ENCODE assay signal across 14 cellular contexts in genomic region chr4:80036306-80036705, GRCh38. TPM values are rescaled to one million over a fixed set of nuclear protein-coding genes. Genes with fewer than 3 reads are reported as not detected.
DNase-seq lines count a peak whose midpoint lies in the region; ATAC-seq, FAIRE-seq and TF ChIP-seq lines count a peak whose summit lies in the region.
"Had no signal": no experiment of that assay in that cellular context is flagged by ENCODE, and none has a peak within 500 bp of the region (broad histone marks: within the 10 kb centered on the region; RNA-seq: fewer than 3 reads in every experiment).

No MANE protein-coding gene starts in this region.

- H3K27me3 ChIP-seq in astrocyte (ENCODE audit: insufficient read depth, low read length) (no peaks in the 10 kb centered on the region), stomach (no peaks in the 10 kb centered on the region)

- H3K9me3 ChIP-seq in astrocyte (ENCODE audit: insufficient read depth, low read depth, low read length) (no peaks in the 10 kb centered on the region), stomach (no peaks in the 10 kb centered on the region)

- no peak for DNase-seq in T-helper 1 cell
- DNase-seq in astrocyte (ENCODE audit: low read depth) = no peak
- no peak for DNase-seq in memory B cell (ENCODE audit: low spot score in 2 of 2)
- DNase-seq in stomach = no peak
- no peak for DNase-seq in GM19240 (ENCODE audit: insufficient read length, low spot score)
- no peak for DNase-seq in stimulated activated naive B cell treated with anti-CD40 and anti-IgM and Interleukin-4, amounts not matched to agents 10 μg/mL and 1 μg/mL and 100 μg/mL, for 72 hours
- no peak for DNase-seq in epidermal melanocyte (ENCODE audit: insufficient read length, low spot score)
- DNase-seq: 8988T; activated CD4-positive, alpha-beta T cell treated with anti-CD3 and anti-CD28 coated beads for 36 hours; NK-92 treated with Interleukin-12 subunit alpha and Interleukin-12 subunit beta, amount 100 ng/mL, for 24 hours had no signal

- H3K36me3 ChIP-seq in astrocyte (ENCODE audit: insufficient read depth, low read length) (peaks cover 44% of the 10 kb centered on the region), stomach (peaks cover 0 to 19% (median 8%) of the 10 kb centered on the region in 4 donors)

- no peak for TF ChIP-seq POLR2A in stomach (IDR thresholded peaks at IDR 0.05)

- peak overlapping the region; percentile 49 for H3K27ac Mint-ChIP-seq in T-helper 1 cell treated with Interleukin-12 subunit alpha and Interleukin-12 subunit beta and Interleukin-4 antibody, amounts not matched to agents 30 μg/mL and 1 μg/mL, for 36 hours
- H3K27ac Mint-ChIP-seq in astrocyte (ENCODE audit: unreplicated experiment) = peak overlapping the region; percentile 2
- H3K27ac Mint-ChIP-seq in memory B cell = peak overlapping the region; percentile 77
- no peak overlapping the region for H3K27ac Mint-ChIP-seq in stimulated activated naive B cell treated with anti-CD40 and anti-IgM and Interleukin-4, amounts not matched to agents 10 μg/mL and 1 μg/mL and 100 μg/mL, for 72 hours
- H3K27ac Mint-ChIP-seq: stimulated activated memory B cell treated with anti-CD40 and anti-IgM and Interleukin-4, amounts not matched to agents 10 μg/mL and 1 μg/mL and 100 μg/mL, for 72 hours had no signal

- H3K4me1 ChIP-seq in astrocyte (ENCODE audit: insufficient read depth, low read length) (peaks cover 10% of the 10 kb centered on the region), stomach (peaks cover 0 to 41% (median 23%) of the 10 kb centered on the region in 4 donors)

- H3K9me3 Mint-ChIP-seq in T-helper 1 cell treated with Interleukin-12 subunit alpha and Interleukin-12 subunit beta and Interleukin-4 antibody, amounts not matched to agents 30 μg/mL and 1 μg/mL, for 36 hours = peaks cover 3% of the 10 kb centered on the region
- H3K9me3 Mint-ChIP-seq in astrocyte (ENCODE audit: unreplicated experiment) (no peaks in the 10 kb centered on the region), memory B cell (no peaks in the 10 kb centered on the region)
- H3K9me3 Mint-ChIP-seq in stimulated activated naive B cell treated with anti-CD40 and anti-IgM and Interleukin-4, amounts not matched to agents 10 μg/mL and 1 μg/mL and 100 μg/mL, for 72 hours = no peaks in the 10 kb centered on the region
- H3K9me3 Mint-ChIP-seq: activated naive CD4-positive, alpha-beta T cell treated with anti-CD3 and anti-CD28 coated beads, Interleukin-2, amount 50 U/mL, for 24 hours had no signal

- no peak overlapping the region for H3K4me3 ChIP-seq in astrocyte (ENCODE audit: insufficient read depth, low read depth, low read length)
- H3K4me3 ChIP-seq in stomach = no peak overlapping the region
- H3K4me3 ChIP-seq: GM12878 had no signal

- peaks cover 30% of the 10 kb centered on the region for H3K79me2 ChIP-seq in astrocyte (ENCODE audit: insufficient read depth, low read length)

- 60 to 73% (median 72%) methylated on average over 7 of the region's 7 CpGs for WGBS in stomach, 5 donors

- FAIRE-seq in astrocyte (lab: Jason Lieb, UNC) = no peak

- intact Hi-C loops in stomach (cut with DNase I; ENCODE audit: low total_unique reads) = no loop called here

- no peak for TF ChIP-seq EP300 in stomach (IDR thresholded peaks at IDR 0.05)

- H3K27ac ChIP-seq in astrocyte (ENCODE audit: low read depth, low read length) (peak overlapping the region; percentile 54), stomach (peak overlapping the region; percentile 54 to 85 (median 77))

- H4K20me1 ChIP-seq in astrocyte (ENCODE audit: insufficient read depth, low read length) = no peaks in the 10 kb centered on the region

- H3K36me3 Mint-ChIP-seq in T-helper 1 cell treated with Interleukin-12 subunit alpha and Interleukin-12 subunit beta and Interleukin-4 antibody, amounts not matched to agents 30 μg/mL and 1 μg/mL, for 36 hours (ENCODE audit: low read depth) = peaks cover 37% of the 10 kb centered on the region
- H3K36me3 Mint-ChIP-seq in astrocyte (ENCODE audit: low read depth, unreplicated experiment) = no peaks in the 10 kb centered on the region
- peaks cover 19% of the 10 kb centered on the region for H3K36me3 Mint-ChIP-seq in memory B cell
- peaks cover 17 to 22% of the 10 kb centered on the region in 2 donors for H3K36me3 Mint-ChIP-seq in stimulated activated naive B cell treated with anti-CD40 and anti-IgM and Interleukin-4, amounts not matched to agents 10 μg/mL and 1 μg/mL and 100 μg/mL, for 72 hours

- no peak overlapping the region for H3K9ac ChIP-seq in astrocyte (ENCODE audit: low read length)

- ATAC-seq in memory B cell (ENCODE audit: low read depth) = no peak
- ATAC-seq in stimulated activated naive B cell treated with anti-CD40 and anti-IgM and Interleukin-4, amounts not matched to agents 10 μg/mL and 1 μg/mL and 100 μg/mL, for 72 hours (replicated peaks) = no peak
- ATAC-seq: activated CD4-positive, alpha-beta T cell treated with anti-CD3 and anti-CD28 coated beads for 36 hours; GM12878; stimulated activated memory B cell treated with anti-CD40 and anti-IgM and Interleukin-4, amounts not matched to agents 10 μg/mL and 1 μg/mL and 100 μg/mL, for 72 hours had no signal

- TF ChIP-seq CTCF in astrocyte (IDR thresholded peaks at IDR 0.05; ENCODE audit: insufficient read depth, low read depth, low read length) (no peak), stomach (IDR thresholded peaks at IDR 0.05) (no peak)

- H3K4me3 Mint-ChIP-seq in T-helper 1 cell treated with Interleukin-12 subunit alpha and Interleukin-12 subunit beta and Interleukin-4 antibody, amounts not matched to agents 30 μg/mL and 1 μg/mL, for 36 hours = no peak overlapping the region
- H3K4me3 Mint-ChIP-seq in astrocyte (ENCODE audit: unreplicated experiment) (no peak overlapping the region), memory B cell (no peak overlapping the region)
- no peak overlapping the region for H3K4me3 Mint-ChIP-seq in stimulated activated naive B cell treated with anti-CD40 and anti-IgM and Interleukin-4, amounts not matched to agents 10 μg/mL and 1 μg/mL and 100 μg/mL, for 72 hours
- H3K4me3 Mint-ChIP-seq: stimulated activated memory B cell treated with anti-CD40 and anti-IgM and Interleukin-4, amounts not matched to agents 10 μg/mL and 1 μg/mL and 100 μg/mL, for 72 hours had no signal

- H2AFZ ChIP-seq in astrocyte (ENCODE audit: low read depth, low read length) = no peak overlapping the region

- H3K4me2 ChIP-seq in astrocyte (ENCODE audit: low read length) = no peak overlapping the region

- H3K27me3 Mint-ChIP-seq in T-helper 1 cell treated with Interleukin-12 subunit alpha and Interleukin-12 subunit beta and Interleukin-4 antibody, amounts not matched to agents 30 μg/mL and 1 μg/mL, for 36 hours (ENCODE audit: low read depth) = no peaks in the 10 kb centered on the region
- H3K27me3 Mint-ChIP-seq in astrocyte (ENCODE audit: low read depth, unreplicated experiment) = no peaks in the 10 kb centered on the region
- H3K27me3 Mint-ChIP-seq in memory B cell = no peaks in the 10 kb centered on the region
- H3K27me3 Mint-ChIP-seq in stimulated activated naive B cell treated with anti-CD40 and anti-IgM and Interleukin-4, amounts not matched to agents 10 μg/mL and 1 μg/mL and 100 μg/mL, for 72 hours = no peaks in the 10 kb centered on the region
- H3K27me3 Mint-ChIP-seq: activated CD4-positive, alpha-beta T cell treated with anti-CD3 and anti-CD28 coated beads for 36 hours; activated naive CD4-positive, alpha-beta T cell treated with anti-CD3 and anti-CD28 coated beads, Interleukin-2, amount 50 U/mL, for 24 hours; stimulated activated memory B cell treated with anti-CD40 and anti-IgM and Interleukin-4, amounts not matched to agents 10 μg/mL and 1 μg/mL and 100 μg/mL, for 72 hours had no signal

- peaks cover 33% of the 10 kb centered on the region for H3K4me1 Mint-ChIP-seq in T-helper 1 cell treated with Interleukin-12 subunit alpha and Interleukin-12 subunit beta and Interleukin-4 antibody, amounts not matched to agents 30 μg/mL and 1 μg/mL, for 36 hours (ENCODE audit: low read depth)
- H3K4me1 Mint-ChIP-seq in astrocyte (ENCODE audit: low read depth, unreplicated experiment) (peaks cover 7% of the 10 kb centered on the region), memory B cell (peaks cover 7% of the 10 kb centered on the region)
- peaks cover 5 to 12% of the 10 kb centered on the region in 2 donors for H3K4me1 Mint-ChIP-seq in stimulated activated naive B cell treated with anti-CD40 and anti-IgM and Interleukin-4, amounts not matched to agents 10 μg/mL and 1 μg/mL and 100 μg/mL, for 72 hours

RNA-seq across cellular contexts. Expression of gene ANTXR2, which starts 36.7 kb away (rescaled TPM):
- total RNA-seq in astrocyte (29.8 and 34.7 TPM in 2 replicates), stomach (100 to 1,000 TPM in 2 of 5 donors, 10 to 100 TPM in 3; 30.3 to 116 (median 69.2) TPM)
- polyA plus RNA-seq in stomach = 10 to 100 TPM in 2 of 3 donors, 1 to 10 TPM in 1; 8.3 to 19.0 (median 10.5) TPM
